8 cellular contexts compared by ENCODE assay signal in the genomic region with DNA sequence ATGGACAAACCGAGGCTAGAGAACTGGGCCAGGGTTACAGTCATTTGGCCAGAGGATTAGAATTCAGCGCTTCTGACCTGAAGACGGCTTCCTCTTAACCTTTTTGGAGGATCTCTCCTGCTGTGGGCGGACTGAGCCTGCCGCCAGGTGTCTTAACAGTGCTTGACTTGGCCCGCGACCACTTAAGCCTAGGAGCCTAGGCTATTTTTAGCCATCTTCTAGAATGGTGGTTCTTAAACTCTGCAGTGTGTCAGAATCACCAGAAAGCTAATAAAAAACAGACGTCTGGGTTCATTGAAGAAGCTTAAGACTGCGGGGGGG. TPM values are rescaled to one million over a fixed set of nuclear protein-coding genes. Genes with fewer than 3 reads are reported as not detected.
A peak's percentile ranks its signal among the peaks of the same experiment; 100 is the strongest.
DNase-seq lines count a peak whose midpoint lies in the region; TF ChIP-seq lines count a peak whose summit lies in the region.

No MANE protein-coding gene starts in this region.

- intact Hi-C loops in CD4-positive, alpha-beta memory T cell (cut with micrococcal nuclease) = no loop called here
- intact Hi-C loops in uterus (cut with DNase I; ENCODE audit: low total_unique reads) = no loop called here

- DNase-seq in CD4-positive, alpha-beta memory T cell = peak in 1 of 5 donors; percentile 23
- DNase-seq in HAP-1 (ENCODE audit: low spot score in 2 of 2) = peak in 1 of 2 experiments; percentile 46
- DNase-seq in Peyer's patch = no peak
- DNase-seq in cerebellum (ENCODE audit: low spot score) = peak; percentile 20
- peak in 1 of 2 experiments; percentile 38 for DNase-seq in mesothelial cell of epicardium (ENCODE audit: low spot score in 2 of 2, unreplicated experiment in 2 of 2)
- no peak for DNase-seq in uterus
- no peak for DNase-seq in GM19240 (ENCODE audit: insufficient read length, low spot score)
- DNase-seq in COR-L47 (lab: John Stamatoyannopoulos, UW) = no peak

- H3K9me3 Mint-ChIP-seq in CD4-positive, alpha-beta memory T cell = peaks cover 0 to 3% (median 0%) of the 10 kb centered on the region in 8 donors
- no peaks in the 10 kb centered on the region for H3K9me3 Mint-ChIP-seq in mesothelial cell of epicardium

- H3K27me3 ChIP-seq in CD4-positive, alpha-beta memory T cell (ENCODE audit: insufficient read depth, low read length) = no peaks in the 10 kb centered on the region
- H3K27me3 ChIP-seq in HAP-1 (ENCODE audit: low read depth) (no peaks in the 10 kb centered on the region), Peyer's patch (no peaks in the 10 kb centered on the region), uterus (no peaks in the 10 kb centered on the region)

- CTCF ChIA-PET in CD4-positive, alpha-beta memory T cell (lab: Charles Lee; ENCODE audit: partially characterized antibody) = interaction anchor here (1.3 kb wide), 1 partner anchor 29 kb away, joined by 3 read pairs; no protein-coding TSS in a partner anchor

- no peaks in the 10 kb centered on the region for H3K36me3 ChIP-seq in CD4-positive, alpha-beta memory T cell (ENCODE audit: insufficient read depth, low read length)
- H3K36me3 ChIP-seq in HAP-1 (replicated peaks) = peaks cover 36% of the 10 kb centered on the region
- peaks cover 0 to 5% (median 0%) of the 10 kb centered on the region in 3 donors for H3K36me3 ChIP-seq in Peyer's patch
- H3K36me3 ChIP-seq in uterus = no peaks in the 10 kb centered on the region

- peaks cover 44% of the 10 kb centered on the region for H3K4me1 ChIP-seq in CD4-positive, alpha-beta memory T cell (ENCODE audit: insufficient read depth, low read length)
- peaks cover 23% of the 10 kb centered on the region for H3K4me1 ChIP-seq in HAP-1
- peaks cover 0 to 42% (median 10%) of the 10 kb centered on the region in 4 donors for H3K4me1 ChIP-seq in Peyer's patch
- peaks cover 3 to 6% of the 10 kb centered on the region in 2 donors for H3K4me1 ChIP-seq in uterus

- H3K36me3 Mint-ChIP-seq in CD4-positive, alpha-beta memory T cell = peaks cover 12 to 36% of the 10 kb centered on the region in 2 donors
- H3K36me3 Mint-ChIP-seq in mesothelial cell of epicardium = peaks cover 4% of the 10 kb centered on the region

- peaks cover 36 to 70% (median 50%) of the 10 kb centered on the region in 4 donors for H3K4me1 Mint-ChIP-seq in CD4-positive, alpha-beta memory T cell
- peaks cover 19% of the 10 kb centered on the region for H3K4me1 Mint-ChIP-seq in mesothelial cell of epicardium

- peak overlapping the region; percentile 91 to 99 (median 97) for H3K4me3 Mint-ChIP-seq in CD4-positive, alpha-beta memory T cell
- H3K4me3 Mint-ChIP-seq in mesothelial cell of epicardium = peak overlapping the region; percentile 99

- peak overlapping the region; percentile 42 to 92 for H3K4me3 ChIP-seq in CD4-positive, alpha-beta memory T cell (ENCODE audit: low read length in 2 of 2)
- peak overlapping the region; percentile 70 for H3K4me3 ChIP-seq in HAP-1
- H3K4me3 ChIP-seq in Peyer's patch = peak overlapping the region; percentile 76 to 98 (median 97)
- H3K4me3 ChIP-seq in uterus = peak overlapping the region; percentile 81 to 93

- peak overlapping the region; percentile 92 for H3K27ac ChIP-seq in CD4-positive, alpha-beta memory T cell (ENCODE audit: low read depth, low read length)
- H3K27ac ChIP-seq in Peyer's patch (peak overlapping the region; percentile 89 to 94 (median 92)), uterus (peak overlapping the region; percentile 74 to 86)

- no peaks in the 10 kb centered on the region for H3K27me3 Mint-ChIP-seq in CD4-positive, alpha-beta memory T cell
- H3K27me3 Mint-ChIP-seq in mesothelial cell of epicardium (ENCODE audit: low read depth) = no peaks in the 10 kb centered on the region

- TF ChIP-seq CTCF in Peyer's patch (IDR thresholded peaks at IDR 0.05) = peak in 3 of 6 experiments; percentile 11 to 24 (median 20)
- TF ChIP-seq CTCF in mesothelial cell of epicardium (IDR thresholded peaks at IDR 0.05; ENCODE audit: unreplicated experiment) = no peak
- TF ChIP-seq CTCF in uterus (IDR thresholded peaks at IDR 0.05) = no peak

- in situ Hi-C loops in HAP-1 (cut with MboI; ENCODE audit: low sequenced_read_pairs) = no loop called here

- no peak for TF ChIP-seq POLR2A in Peyer's patch (IDR thresholded peaks at IDR 0.05)
- TF ChIP-seq POLR2A in uterus (IDR thresholded peaks at IDR 0.05) = no peak

- POLR2A ChIA-PET in CD4-positive, alpha-beta memory T cell (lab: Charles Lee; ENCODE audit: partially characterized antibody) = interaction anchor here (0.6 to 2.4 kb wide), 12 partner anchors 8 to 1873 kb away, joined by 3 to 24 read pairs (median 6); a partner anchor contains a TSS

- no peaks in the 10 kb centered on the region for H3K9me3 ChIP-seq in CD4-positive, alpha-beta memory T cell (ENCODE audit: control insufficient read depth in 1 of 2, low read length in 2 of 2)
- H3K9me3 ChIP-seq in HAP-1 (no peaks in the 10 kb centered on the region), Peyer's patch (no peaks in the 10 kb centered on the region), uterus (no peaks in the 10 kb centered on the region)

- peak overlapping the region; percentile 91 to 98 (median 95) for H3K27ac Mint-ChIP-seq in CD4-positive, alpha-beta memory T cell
- H3K27ac Mint-ChIP-seq in mesothelial cell of epicardium = peak overlapping the region; percentile 97

RNA-seq across cellular contexts. Expression of a gene that starts 0.7 kb away (rescaled TPM):
- total RNA-seq in CD4-positive, alpha-beta memory T cell = 10 to 100 TPM; 79.8 to 80.1 TPM
- 100 to 1,000 TPM; 155 to 159 TPM for polyA plus RNA-seq in CD4-positive, alpha-beta memory T cell
- total RNA-seq in Peyer's patch (100 to 1,000 TPM in 3 of 4 donors, 10 to 100 TPM in 1; 52.0 to 179 (median 139) TPM), cerebellum (36.3 TPM), mesothelial cell of epicardium (133 to 142 TPM (median 137 TPM) in 3 replicates), uterus (10 to 100 TPM; 24.3 to 88.4 (median 30.0) TPM)

RNA-seq across cellular contexts. Expression of a gene that starts 0.8 kb away (rescaled TPM):
- total RNA-seq in CD4-positive, alpha-beta memory T cell = 10 to 100 TPM; 18.9 to 23.9 TPM
- 10 to 100 TPM; 43.5 to 71.0 TPM for polyA plus RNA-seq in CD4-positive, alpha-beta memory T cell
- total RNA-seq in Peyer's patch (10 to 100 TPM; 14.2 to 42.9 (median 29.5) TPM), cerebellum (15.0 TPM), mesothelial cell of epicardium (35.3 to 40.7 TPM (median 39.9 TPM) in 3 replicates), uterus (10 to 100 TPM in 2 of 4 donors, 1 to 10 TPM in 2; 4.4 to 27.3 (median 14.1) TPM)

RNA-seq across cellular contexts. Expression of a gene that starts 54.2 kb away (rescaled TPM):
- 10 to 100 TPM; 27.4 to 31.2 TPM for total RNA-seq in CD4-positive, alpha-beta memory T cell
- 10 to 100 TPM; 24.1 to 38.1 TPM for polyA plus RNA-seq in CD4-positive, alpha-beta memory T cell
- total RNA-seq in Peyer's patch (100 to 1,000 TPM in 2 of 4 donors, 10 to 100 TPM in 2; 62.7 to 116 (median 101) TPM), cerebellum (16.7 TPM), mesothelial cell of epicardium (13.8 to 21.2 TPM (median 17.8 TPM) in 3 replicates), uterus (10 to 100 TPM in 3 of 4 donors, 1 to 10 TPM in 1; 4.6 to 95.4 (median 36.9) TPM)
